In genomic region chr19:48920949-48921348, GRCh38 we compare ENCODE assay signal across 31 cellular contexts. TPM values are rescaled to one million over a fixed set of nuclear protein-coding genes. Genes with fewer than 3 reads are reported as not detected.
"Had no signal": no experiment of that assay in that cellular context is flagged by ENCODE, and none has a peak within 500 bp of the region (broad histone marks: within the 10 kb centered on the region; RNA-seq: fewer than 3 reads in every experiment).

No MANE protein-coding gene starts in this region.

- H3K4me1 ChIP-seq: left ventricle myocardium inferior, neural progenitor cell, right atrium auricular region, sigmoid colon, suprapubic skin, tibial artery, upper lobe of right lung had no signal

- FAIRE-seq: islet of Langerhans, small intestine, urothelium cell line had no signal

- H3K9ac ChIP-seq: neural progenitor cell had no signal

- H3K9me3 ChIP-seq: left ventricle myocardium inferior, ovary, right atrium auricular region, sigmoid colon, spleen, suprapubic skin, thoracic aorta, tibial artery, upper lobe of right lung had no signal

- DNase-seq: hypothalamus; immature natural killer cell; left ventricle myocardium inferior; mesendoderm; naive B cell; natural killer cell; nephron progenitor cell; ovary; sigmoid colon; small intestine; spleen; stimulated activated CD4-positive, alpha-beta T cell treated with anti-CD3 and anti-CD28 coated beads, Interleukin-4, amount 100 ng/mL, for 24 hours; stimulated activated naive CD4-positive, alpha-beta T cell; tibial artery; trophoblast cell; upper lobe of right lung had no signal

- H3K36me3 ChIP-seq: neural progenitor cell, ovary had no signal

- ATAC-seq: natural killer cell; stimulated activated effector memory CD8-positive, alpha-beta T cell treated with anti-CD3 and anti-CD28 coated beads, Interleukin-12 subunit alpha, Interleukin-12 subunit beta, amount 100 ng/mL, for 72 hours; upper lobe of right lung had no signal

- H3K9me3 Mint-ChIP-seq: immature natural killer cell; mesothelial cell of epicardium; naive B cell; natural killer cell; nephron progenitor cell; neural progenitor cell; stimulated activated effector memory CD8-positive, alpha-beta T cell treated with anti-CD3 and anti-CD28 coated beads, Interleukin-12 subunit alpha, Interleukin-12 subunit beta, amount 100 ng/mL, for 72 hours; stimulated activated naive CD8-positive, alpha-beta T cell treated with anti-CD3 and anti-CD28 coated beads, Interleukin-15, Interleukin-2, amounts not matched to agents 100 ng/mL and 50 ng/mL, for 24 hours had no signal

- H3K4me3 ChIP-seq: left ventricle myocardium inferior, lung, neural progenitor cell, ovary, right atrium auricular region, sigmoid colon, spleen, suprapubic skin, thoracic aorta, tibial artery, upper lobe of right lung had no signal

- H3K27ac Mint-ChIP-seq: immature natural killer cell; naive B cell; natural killer cell; progenitor cell of endocrine pancreas; stimulated activated effector memory CD8-positive, alpha-beta T cell treated with anti-CD3 and anti-CD28 coated beads, Interleukin-12 subunit alpha, Interleukin-12 subunit beta, amount 100 ng/mL, for 72 hours; stimulated activated naive CD8-positive, alpha-beta T cell treated with anti-CD3 and anti-CD28 coated beads, Interleukin-15, Interleukin-2, amounts not matched to agents 100 ng/mL and 50 ng/mL, for 24 hours had no signal

- H3K4me1 Mint-ChIP-seq: immature natural killer cell; mesothelial cell of epicardium; neural progenitor cell; stimulated activated effector memory CD8-positive, alpha-beta T cell treated with anti-CD3 and anti-CD28 coated beads, Interleukin-12 subunit alpha, Interleukin-12 subunit beta, amount 100 ng/mL, for 72 hours had no signal

- H3K27ac ChIP-seq: left ventricle myocardium inferior, neural progenitor cell, ovary, right atrium auricular region, sigmoid colon, spleen, suprapubic skin, thoracic aorta, tibial artery, upper lobe of right lung had no signal

- H3K27me3 Mint-ChIP-seq: naive B cell; progenitor cell of endocrine pancreas; stimulated activated naive CD8-positive, alpha-beta T cell treated with anti-CD3 and anti-CD28 coated beads, Interleukin-15, Interleukin-2, amounts not matched to agents 100 ng/mL and 50 ng/mL, for 24 hours had no signal

- H3K36me3 Mint-ChIP-seq: natural killer cell had no signal

- H3K4me3 Mint-ChIP-seq: immature natural killer cell; mesothelial cell of epicardium; naive B cell; natural killer cell; nephron progenitor cell; neural progenitor cell; stimulated activated effector memory CD8-positive, alpha-beta T cell treated with anti-CD3 and anti-CD28 coated beads, Interleukin-12 subunit alpha, Interleukin-12 subunit beta, amount 100 ng/mL, for 72 hours; stimulated activated naive CD8-positive, alpha-beta T cell treated with anti-CD3 and anti-CD28 coated beads, Interleukin-15, Interleukin-2, amounts not matched to agents 100 ng/mL and 50 ng/mL, for 24 hours had no signal

RNA-seq across cellular contexts. Expression of gene DHDH, which starts 12.6 kb away (rescaled TPM):
- total RNA-seq: left ventricle myocardium inferior, lower leg skin, natural killer cell, omental fat pad, pulmonary artery endothelial cell, right atrium auricular region, sigmoid colon had no signal

RNA-seq across cellular contexts. Expression of gene TULP2, which starts 22.4 kb away (rescaled TPM):
- total RNA-seq: kidney epithelial cell, lower leg skin, natural killer cell, omental fat pad, right atrium auricular region, suprapubic skin, upper lobe of right lung had no signal
- polyA plus RNA-seq: immature natural killer cell had no signal
